2 cellular contexts compared by ENCODE assay signal in the genomic region with DNA sequence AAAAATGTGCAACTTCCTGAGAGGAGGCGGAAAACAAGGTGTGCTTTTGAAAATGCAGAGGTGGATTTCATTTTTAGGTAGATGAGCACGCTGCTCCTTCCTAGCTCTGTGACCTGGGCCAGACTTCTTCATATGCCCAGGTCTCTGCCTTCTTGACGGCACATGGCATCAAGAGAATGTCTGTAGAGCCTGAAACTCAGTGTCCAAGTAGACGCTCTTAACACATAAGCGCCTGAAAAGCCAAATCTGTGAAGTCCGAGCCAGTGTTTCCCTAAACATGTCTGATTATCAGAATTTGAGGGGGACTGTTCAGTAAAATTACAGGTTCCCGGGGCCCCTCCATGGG.
TF ChIP-seq lines count a peak whose summit lies in the region.

No MANE protein-coding gene starts in this region.

TF ChIP-seq in A549, 52 proteins besides CTCF, POLR2A, EP300 and RAD21:
- TF ChIP-seq, protein P1, sequence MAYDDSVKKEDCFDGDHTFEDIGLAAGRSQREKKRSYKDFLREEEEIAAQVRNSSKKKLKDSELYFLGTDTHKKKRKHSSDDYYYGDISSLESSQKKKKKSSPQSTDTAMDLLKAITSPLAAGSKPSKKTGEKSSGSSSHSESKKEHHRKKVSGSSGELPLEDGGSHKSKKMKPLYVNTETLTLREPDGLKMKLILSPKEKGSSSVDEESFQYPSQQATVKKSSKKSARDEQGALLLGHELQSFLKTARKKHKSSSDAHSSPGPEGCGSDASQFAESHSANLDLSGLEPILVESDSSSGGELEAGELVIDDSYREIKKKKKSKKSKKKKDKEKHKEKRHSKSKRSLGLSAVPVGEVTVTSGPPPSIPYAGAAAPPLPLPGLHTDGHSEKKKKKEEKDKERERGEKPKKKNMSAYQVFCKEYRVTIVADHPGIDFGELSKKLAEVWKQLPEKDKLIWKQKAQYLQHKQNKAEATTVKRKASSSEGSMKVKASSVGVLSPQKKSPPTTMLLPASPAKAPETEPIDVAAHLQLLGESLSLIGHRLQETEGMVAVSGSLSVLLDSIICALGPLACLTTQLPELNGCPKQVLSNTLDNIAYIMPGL (CRISPR knock-in tag; IDR thresholded peaks at IDR 0.05; ENCODE audit: borderline replicate concordance): no peak
- TF ChIP-seq, protein P2, sequence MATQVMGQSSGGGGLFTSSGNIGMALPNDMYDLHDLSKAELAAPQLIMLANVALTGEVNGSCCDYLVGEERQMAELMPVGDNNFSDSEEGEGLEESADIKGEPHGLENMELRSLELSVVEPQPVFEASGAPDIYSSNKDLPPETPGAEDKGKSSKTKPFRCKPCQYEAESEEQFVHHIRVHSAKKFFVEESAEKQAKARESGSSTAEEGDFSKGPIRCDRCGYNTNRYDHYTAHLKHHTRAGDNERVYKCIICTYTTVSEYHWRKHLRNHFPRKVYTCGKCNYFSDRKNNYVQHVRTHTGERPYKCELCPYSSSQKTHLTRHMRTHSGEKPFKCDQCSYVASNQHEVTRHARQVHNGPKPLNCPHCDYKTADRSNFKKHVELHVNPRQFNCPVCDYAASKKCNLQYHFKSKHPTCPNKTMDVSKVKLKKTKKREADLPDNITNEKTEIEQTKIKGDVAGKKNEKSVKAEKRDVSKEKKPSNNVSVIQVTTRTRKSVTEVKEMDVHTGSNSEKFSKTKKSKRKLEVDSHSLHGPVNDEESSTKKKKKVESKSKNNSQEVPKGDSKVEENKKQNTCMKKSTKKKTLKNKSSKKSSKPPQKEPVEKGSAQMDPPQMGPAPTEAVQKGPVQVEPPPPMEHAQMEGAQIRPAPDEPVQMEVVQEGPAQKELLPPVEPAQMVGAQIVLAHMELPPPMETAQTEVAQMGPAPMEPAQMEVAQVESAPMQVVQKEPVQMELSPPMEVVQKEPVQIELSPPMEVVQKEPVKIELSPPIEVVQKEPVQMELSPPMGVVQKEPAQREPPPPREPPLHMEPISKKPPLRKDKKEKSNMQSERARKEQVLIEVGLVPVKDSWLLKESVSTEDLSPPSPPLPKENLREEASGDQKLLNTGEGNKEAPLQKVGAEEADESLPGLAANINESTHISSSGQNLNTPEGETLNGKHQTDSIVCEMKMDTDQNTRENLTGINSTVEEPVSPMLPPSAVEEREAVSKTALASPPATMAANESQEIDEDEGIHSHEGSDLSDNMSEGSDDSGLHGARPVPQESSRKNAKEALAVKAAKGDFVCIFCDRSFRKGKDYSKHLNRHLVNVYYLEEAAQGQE (IDR thresholded peaks at IDR 0.05): no peak
- TF ChIP-seq ZFP36 (IDR thresholded peaks at IDR 0.05; ENCODE audit: borderline replicate concordance, partially characterized antibody): no peak
- TF ChIP-seq TP53 (CRISPR knock-in tag; IDR thresholded peaks at IDR 0.05): no peak
- TF ChIP-seq FOSB (CRISPR knock-in tag; IDR thresholded peaks at IDR 0.05): no peak
- TF ChIP-seq RFX5 (IDR thresholded peaks at IDR 0.05): no peak
- TF ChIP-seq RCOR1 (IDR thresholded peaks at IDR 0.05; ENCODE audit: low read depth, low read length): no peak
- no peak for TF ChIP-seq NR3C1 (IDR thresholded peaks at IDR 0.05)
- TF ChIP-seq, protein P3, sequence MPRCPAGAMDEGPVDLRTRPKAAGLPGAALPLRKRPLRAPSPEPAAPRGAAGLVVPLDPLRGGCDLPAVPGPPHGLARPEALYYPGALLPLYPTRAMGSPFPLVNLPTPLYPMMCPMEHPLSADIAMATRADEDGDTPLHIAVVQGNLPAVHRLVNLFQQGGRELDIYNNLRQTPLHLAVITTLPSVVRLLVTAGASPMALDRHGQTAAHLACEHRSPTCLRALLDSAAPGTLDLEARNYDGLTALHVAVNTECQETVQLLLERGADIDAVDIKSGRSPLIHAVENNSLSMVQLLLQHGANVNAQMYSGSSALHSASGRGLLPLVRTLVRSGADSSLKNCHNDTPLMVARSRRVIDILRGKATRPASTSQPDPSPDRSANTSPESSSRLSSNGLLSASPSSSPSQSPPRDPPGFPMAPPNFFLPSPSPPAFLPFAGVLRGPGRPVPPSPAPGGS (IDR thresholded peaks at IDR 0.05): no peak
- no peak for TF ChIP-seq TFCP2L1 (CRISPR knock-in tag; IDR thresholded peaks at IDR 0.05)
- TF ChIP-seq, protein P4, sequence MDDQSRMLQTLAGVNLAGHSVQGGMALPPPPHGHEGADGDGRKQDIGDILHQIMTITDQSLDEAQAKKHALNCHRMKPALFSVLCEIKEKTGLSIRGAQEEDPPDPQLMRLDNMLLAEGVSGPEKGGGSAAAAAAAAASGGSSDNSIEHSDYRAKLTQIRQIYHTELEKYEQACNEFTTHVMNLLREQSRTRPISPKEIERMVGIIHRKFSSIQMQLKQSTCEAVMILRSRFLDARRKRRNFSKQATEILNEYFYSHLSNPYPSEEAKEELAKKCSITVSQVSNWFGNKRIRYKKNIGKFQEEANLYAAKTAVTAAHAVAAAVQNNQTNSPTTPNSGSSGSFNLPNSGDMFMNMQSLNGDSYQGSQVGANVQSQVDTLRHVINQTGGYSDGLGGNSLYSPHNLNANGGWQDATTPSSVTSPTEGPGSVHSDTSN (IDR thresholded peaks at IDR 0.05): no peak
- TF ChIP-seq SREBF2 (IDR thresholded peaks at IDR 0.05): no peak

TF ChIP-seq in IMR-90, 13 proteins besides CTCF, POLR2A, EP300 and RAD21:
- TF ChIP-seq FOS (IDR thresholded peaks at IDR 0.05; ENCODE audit: low read depth, low read length): no peak
- no peak for TF ChIP-seq CHD1 (IDR thresholded peaks at IDR 0.05; ENCODE audit: low read depth, low read length)
- TF ChIP-seq CEBPB (IDR thresholded peaks at IDR 0.05; ENCODE audit: low read depth, low read length): no peak
- TF ChIP-seq MAFK (IDR thresholded peaks at IDR 0.05; ENCODE audit: low read depth, low read length): no peak
- TF ChIP-seq, protein P5, sequence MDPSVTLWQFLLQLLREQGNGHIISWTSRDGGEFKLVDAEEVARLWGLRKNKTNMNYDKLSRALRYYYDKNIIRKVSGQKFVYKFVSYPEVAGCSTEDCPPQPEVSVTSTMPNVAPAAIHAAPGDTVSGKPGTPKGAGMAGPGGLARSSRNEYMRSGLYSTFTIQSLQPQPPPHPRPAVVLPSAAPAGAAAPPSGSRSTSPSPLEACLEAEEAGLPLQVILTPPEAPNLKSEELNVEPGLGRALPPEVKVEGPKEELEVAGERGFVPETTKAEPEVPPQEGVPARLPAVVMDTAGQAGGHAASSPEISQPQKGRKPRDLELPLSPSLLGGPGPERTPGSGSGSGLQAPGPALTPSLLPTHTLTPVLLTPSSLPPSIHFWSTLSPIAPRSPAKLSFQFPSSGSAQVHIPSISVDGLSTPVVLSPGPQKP (IDR thresholded peaks at IDR 0.05; ENCODE audit: borderline replicate concordance, low read depth, low read length): no peak
